15 cellular contexts compared by ENCODE assay signal in genomic region chr20:25277051-25277801, GRCh38. TPM values are rescaled to one million over a fixed set of nuclear protein-coding genes. Genes with fewer than 3 reads are reported as not detected.
A peak's percentile ranks its signal among the peaks of the same experiment; 100 is the strongest.
DNase-seq lines count a peak whose midpoint lies in the region; ATAC-seq and TF ChIP-seq lines count a peak whose summit lies in the region.
"Had no signal": no experiment of that assay in that cellular context is flagged by ENCODE, and none has a peak within 500 bp of the region (broad histone marks: within the 10 kb centered on the region; RNA-seq: fewer than 3 reads in every experiment).

No MANE protein-coding gene starts in this region.

- intact Hi-C loops in activated CD4-positive, alpha-beta T cell treated with anti-CD3 and anti-CD28 coated beads for 36 hours (cut with DNase I, micrococcal nuclease), result loop anchor here in 1 of 2 experiments (5.0 kb wide), 1 partner anchor 60 kb away; no protein-coding TSS in a partner anchor
- intact Hi-C loops in esophagus squamous epithelium (cut with DNase I), result no loop called here

- no peak overlapping the region for H3K4me3 Mint-ChIP-seq in activated CD4-positive, alpha-beta T cell treated with anti-CD3 and anti-CD28 coated beads for 36 hours
- H3K4me3 Mint-ChIP-seq in activated CD4-positive, alpha-beta T cell treated with anti-CD3 and anti-CD28 coated beads, Interleukin-2, amount 10 ng/mL, durations not matched to agents 7 days and 5 days, result no peak overlapping the region
- no peak overlapping the region for H3K4me3 Mint-ChIP-seq in WTC11
- H3K4me3 Mint-ChIP-seq: activated T-cell treated with anti-CD3 and anti-CD28 coated beads, Interleukin-2, amount 50 U/mL, for 4 hours; CD8-positive, alpha-beta T cell; mesothelial cell of epicardium had no signal

- TF ChIP-seq CTCF in WTC11 (IDR thresholded peaks at IDR 0.05) (no peak), suprapubic skin (IDR thresholded peaks at IDR 0.05) (no peak), foreskin fibroblast (IDR thresholded peaks at IDR 0.05; ENCODE audit: low read depth, low read length) (no peak), esophagus squamous epithelium (IDR thresholded peaks at IDR 0.05) (no peak)

- H3K9me3 Mint-ChIP-seq in activated CD4-positive, alpha-beta T cell treated with anti-CD3 and anti-CD28 coated beads for 36 hours (ENCODE audit: low read depth), result no peaks in the 10 kb centered on the region
- H3K9me3 Mint-ChIP-seq in activated CD4-positive, alpha-beta T cell treated with anti-CD3 and anti-CD28 coated beads, Interleukin-2, amount 10 ng/mL, durations not matched to agents 7 days and 5 days, result no peaks in the 10 kb centered on the region
- H3K9me3 Mint-ChIP-seq in WTC11, result no peaks in the 10 kb centered on the region
- H3K9me3 Mint-ChIP-seq: activated T-cell treated with anti-CD3 and anti-CD28 coated beads, Interleukin-2, amount 50 U/mL, for 4 hours; CD8-positive, alpha-beta T cell; mesothelial cell of epicardium had no signal

- DNase-seq in activated CD4-positive, alpha-beta T cell treated with anti-CD3 and anti-CD28 coated beads for 36 hours, result peak; percentile 4
- no peak for DNase-seq in activated CD4-positive, alpha-beta T cell treated with anti-CD3 and anti-CD28 coated beads, Interleukin-2, amount 10 ng/mL, durations not matched to agents 7 days and 5 days
- peak; percentile 6 for DNase-seq in WTC11 (ENCODE audit: low spot score)
- peak; percentile 37 for DNase-seq in left lobe of liver (ENCODE audit: low spot score)
- peak; percentile 54 to 75 for DNase-seq in suprapubic skin (ENCODE audit: low spot score in 2 of 2)
- DNase-seq in foreskin fibroblast, result no peak
- DNase-seq in esophagus squamous epithelium (lab: John Stamatoyannopoulos, UW), result no peak
- DNase-seq: 8988T; activated T-cell treated with anti-CD3 and anti-CD28 coated beads, Interleukin-2, amount 50 U/mL, for 4 hours; CD8-positive, alpha-beta T cell; NCI-H187 treated with DMSO at 0.1 percent for 48 hours; NCI-H526 had no signal

- TF ChIP-seq POLR2A in suprapubic skin (IDR thresholded peaks at IDR 0.05) (no peak), esophagus squamous epithelium (IDR thresholded peaks at IDR 0.05) (no peak)

- CTCF ChIA-PET in activated CD4-positive, alpha-beta T cell treated with anti-CD3 and anti-CD28 coated beads for 36 hours (lab: Charles Lee), result no interaction called here
- CTCF ChIA-PET in activated CD4-positive, alpha-beta T cell treated with anti-CD3 and anti-CD28 coated beads, Interleukin-2, amount 10 ng/mL, durations not matched to agents 7 days and 5 days (lab: Charles Lee), result no interaction called here
- CTCF ChIA-PET in WTC11 (lab: Charles Lee), result no interaction called here

- peaks cover 19% of the 10 kb centered on the region for H3K36me3 Mint-ChIP-seq in activated CD4-positive, alpha-beta T cell treated with anti-CD3 and anti-CD28 coated beads for 36 hours (ENCODE audit: low read depth)
- peaks cover 3% of the 10 kb centered on the region for H3K36me3 Mint-ChIP-seq in activated CD4-positive, alpha-beta T cell treated with anti-CD3 and anti-CD28 coated beads, Interleukin-2, amount 10 ng/mL, durations not matched to agents 7 days and 5 days (ENCODE audit: low read depth)
- peaks cover 26% of the 10 kb centered on the region for H3K36me3 Mint-ChIP-seq in WTC11

- ATAC-seq in activated CD4-positive, alpha-beta T cell treated with anti-CD3 and anti-CD28 coated beads for 36 hours, result no peak
- no peak for ATAC-seq in WTC11
- ATAC-seq in left lobe of liver, result no peak
- ATAC-seq in HG03175 (IDR thresholded peaks at IDR 0.05; ENCODE audit: unreplicated experiment), result no peak
- ATAC-seq: activated T-cell treated with anti-CD3 and anti-CD28 coated beads, Interleukin-2, amount 50 U/mL, for 4 hours; CD8-positive, alpha-beta T cell had no signal

- no peaks in the 10 kb centered on the region for H3K4me1 Mint-ChIP-seq in activated CD4-positive, alpha-beta T cell treated with anti-CD3 and anti-CD28 coated beads for 36 hours
- H3K4me1 Mint-ChIP-seq in activated CD4-positive, alpha-beta T cell treated with anti-CD3 and anti-CD28 coated beads, Interleukin-2, amount 10 ng/mL, durations not matched to agents 7 days and 5 days, result peaks cover 4% of the 10 kb centered on the region
- H3K4me1 Mint-ChIP-seq in WTC11, result no peaks in the 10 kb centered on the region
- H3K4me1 Mint-ChIP-seq: mesothelial cell of epicardium had no signal

- H3K27ac Mint-ChIP-seq in activated CD4-positive, alpha-beta T cell treated with anti-CD3 and anti-CD28 coated beads for 36 hours, result no peak overlapping the region
- no peak overlapping the region for H3K27ac Mint-ChIP-seq in activated CD4-positive, alpha-beta T cell treated with anti-CD3 and anti-CD28 coated beads, Interleukin-2, amount 10 ng/mL, durations not matched to agents 7 days and 5 days
- H3K27ac Mint-ChIP-seq in WTC11, result no peak overlapping the region
- H3K27ac Mint-ChIP-seq: CD8-positive, alpha-beta T cell; mesothelial cell of epicardium had no signal

- WGBS in suprapubic skin, result 93% methylated on average over 12 of the region's 24 CpGs
- WGBS in esophagus squamous epithelium, 2 donors, result 88 to 92% methylated on average over 10 to 18 of the region's 24 CpGs

- no peaks in the 10 kb centered on the region for H3K27me3 ChIP-seq in suprapubic skin
- no peaks in the 10 kb centered on the region for H3K27me3 ChIP-seq in esophagus squamous epithelium

- POLR2A ChIA-PET in activated CD4-positive, alpha-beta T cell treated with anti-CD3 and anti-CD28 coated beads for 36 hours (lab: Charles Lee), result no interaction called here
- POLR2A ChIA-PET in activated CD4-positive, alpha-beta T cell treated with anti-CD3 and anti-CD28 coated beads, Interleukin-2, amount 10 ng/mL, durations not matched to agents 7 days and 5 days (lab: Charles Lee), result no interaction called here
- POLR2A ChIA-PET in WTC11 (lab: Charles Lee), result no interaction called here

- TF ChIP-seq EP300 in suprapubic skin (IDR thresholded peaks at IDR 0.05), result no peak

- no peaks in the 10 kb centered on the region for H3K9me3 ChIP-seq in suprapubic skin
- no peaks in the 10 kb centered on the region for H3K9me3 ChIP-seq in esophagus squamous epithelium
- H3K9me3 ChIP-seq: thoracic aorta had no signal

- H3K4me1 ChIP-seq in suprapubic skin, result peaks cover 30% of the 10 kb centered on the region
- peaks cover 7 to 63% (median 17%) of the 10 kb centered on the region in 3 donors for H3K4me1 ChIP-seq in esophagus squamous epithelium

- no peak overlapping the region for H3K4me3 ChIP-seq in suprapubic skin
- no peak overlapping the region for H3K4me3 ChIP-seq in foreskin fibroblast (ENCODE audit: low read depth in 1 of 2, low read length in 2 of 2)
- no peak overlapping the region for H3K4me3 ChIP-seq in esophagus squamous epithelium
- H3K4me3 ChIP-seq: thoracic aorta had no signal

- H3K36me3 ChIP-seq in suprapubic skin (peaks cover 86% of the 10 kb centered on the region), esophagus squamous epithelium (peaks cover 39 to 100% (median 70%) of the 10 kb centered on the region in 3 donors)

- no peaks in the 10 kb centered on the region for H3K27me3 Mint-ChIP-seq in activated CD4-positive, alpha-beta T cell treated with anti-CD3 and anti-CD28 coated beads for 36 hours
- H3K27me3 Mint-ChIP-seq in activated CD4-positive, alpha-beta T cell treated with anti-CD3 and anti-CD28 coated beads, Interleukin-2, amount 10 ng/mL, durations not matched to agents 7 days and 5 days, result no peaks in the 10 kb centered on the region
- no peaks in the 10 kb centered on the region for H3K27me3 Mint-ChIP-seq in WTC11 (ENCODE audit: low read depth)

- no peak overlapping the region for H3K27ac ChIP-seq in suprapubic skin
- no peak overlapping the region for H3K27ac ChIP-seq in esophagus squamous epithelium
- H3K27ac ChIP-seq: thoracic aorta had no signal

TF ChIP-seq in WTC11, 78 proteins besides CTCF, POLR2A, EP300 and RAD21 (continues in another document):
- TF ChIP-seq, protein P1, sequence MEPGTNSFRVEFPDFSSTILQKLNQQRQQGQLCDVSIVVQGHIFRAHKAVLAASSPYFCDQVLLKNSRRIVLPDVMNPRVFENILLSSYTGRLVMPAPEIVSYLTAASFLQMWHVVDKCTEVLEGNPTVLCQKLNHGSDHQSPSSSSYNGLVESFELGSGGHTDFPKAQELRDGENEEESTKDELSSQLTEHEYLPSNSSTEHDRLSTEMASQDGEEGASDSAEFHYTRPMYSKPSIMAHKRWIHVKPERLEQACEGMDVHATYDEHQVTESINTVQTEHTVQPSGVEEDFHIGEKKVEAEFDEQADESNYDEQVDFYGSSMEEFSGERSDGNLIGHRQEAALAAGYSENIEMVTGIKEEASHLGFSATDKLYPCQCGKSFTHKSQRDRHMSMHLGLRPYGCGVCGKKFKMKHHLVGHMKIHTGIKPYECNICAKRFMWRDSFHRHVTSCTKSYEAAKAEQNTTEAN (CRISPR knock-in tag; IDR thresholded peaks at IDR 0.05), result no peak
- TF ChIP-seq, protein P2, sequence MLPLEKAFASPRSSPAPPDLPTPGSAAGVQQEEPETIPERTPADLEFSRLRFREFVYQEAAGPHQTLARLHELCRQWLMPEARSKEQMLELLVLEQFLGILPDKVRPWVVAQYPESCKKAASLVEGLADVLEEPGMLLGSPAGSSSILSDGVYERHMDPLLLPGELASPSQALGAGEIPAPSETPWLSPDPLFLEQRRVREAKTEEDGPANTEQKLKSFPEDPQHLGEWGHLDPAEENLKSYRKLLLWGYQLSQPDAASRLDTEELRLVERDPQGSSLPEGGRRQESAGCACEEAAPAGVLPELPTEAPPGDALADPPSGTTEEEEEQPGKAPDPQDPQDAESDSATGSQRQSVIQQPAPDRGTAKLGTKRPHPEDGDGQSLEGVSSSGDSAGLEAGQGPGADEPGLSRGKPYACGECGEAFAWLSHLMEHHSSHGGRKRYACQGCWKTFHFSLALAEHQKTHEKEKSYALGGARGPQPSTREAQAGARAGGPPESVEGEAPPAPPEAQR (CRISPR knock-in tag; IDR thresholded peaks at IDR 0.05), result no peak

RNA-seq across cellular contexts. Expression of gene PYGB, which starts 29.3 kb away (rescaled TPM):
- total RNA-seq in activated CD4-positive, alpha-beta T cell treated with anti-CD3 and anti-CD28 coated beads for 36 hours, result 10 to 100 TPM; 18.0 to 21.1 TPM
- total RNA-seq in activated CD4-positive, alpha-beta T cell treated with anti-CD3 and anti-CD28 coated beads, Interleukin-2, amount 10 ng/mL, durations not matched to agents 7 days and 5 days, result 10 to 100 TPM; 28.7 to 30.2 TPM
- total RNA-seq in WTC11 (2021) (44.5 to 48.5 TPM (median 46.3 TPM) in 3 replicates), left lobe of liver (10.3 TPM), suprapubic skin (100 to 1,000 TPM; 142 to 247 (median 198) TPM), esophagus squamous epithelium (100 to 1,000 TPM in 2 of 4 donors, 10 to 100 TPM in 2; 70.8 to 127 (median 95.6) TPM)

Comparison
In these comparisons a context has a peak if more than half of its experiments do, and no peak if none do; other contexts are left out.
1. DNase-seq: peak in activated CD4-positive, alpha-beta T cell treated with anti-CD3 and anti-CD28 coated beads for 36 hours (single experiment), WTC11 (single experiment), left lobe of liver (single experiment) and suprapubic skin (2 of 2); none in activated CD4-positive, alpha-beta T cell treated with anti-CD3 and anti-CD28 coated beads, Interleukin-2, amount 10 ng/mL, durations not matched to agents 7 days and 5 days (single experiment), foreskin fibroblast (0 of 2) and esophagus squamous epithelium (single experiment).